1 cellular context compared by ENCODE assay signal in genomic region chr12:122094261-122094734, GRCh38.
TF ChIP-seq lines count a peak whose summit lies in the region.

No MANE protein-coding gene starts in this region.

TF ChIP-seq in HepG2, 621 proteins besides CTCF, POLR2A, EP300 and RAD21:
- TF ChIP-seq ZNF878 (CRISPR knock-in tag; IDR thresholded peaks at IDR 0.05) (no peak), JUNB (CRISPR knock-in tag; IDR thresholded peaks at IDR 0.05; ENCODE audit: borderline replicate concordance) (0 out of 2 replicates have a peak, but pooled peaks have one; percentile 8), HOMEZ (CRISPR knock-in tag; IDR thresholded peaks at IDR 0.05; ENCODE audit: low read depth) (no peak), RERE (CRISPR knock-in tag; IDR thresholded peaks at IDR 0.05; ENCODE audit: low read depth) (no peak), EEA1 (CRISPR knock-in tag; IDR thresholded peaks at IDR 0.05; ENCODE audit: borderline replicate concordance) (0 out of 2 replicates have a peak, but pooled peaks have one; percentile 41), SRSF1 (optimal IDR thresholded peaks at IDR 0.05; ENCODE audit: low read depth, low read length) (no peak), TSC22D2 (CRISPR knock-in tag; IDR thresholded peaks at IDR 0.05; ENCODE audit: borderline replicate concordance) (no peak), PAXIP1 (CRISPR knock-in tag; conservative IDR thresholded peaks at IDR 0.05) (no peak), ZC3H13 (CRISPR knock-in tag; IDR thresholded peaks at IDR 0.05) (no peak), TMF1 (CRISPR knock-in tag; IDR thresholded peaks at IDR 0.05; ENCODE audit: low read depth) (no peak), SP140L (CRISPR knock-in tag; IDR thresholded peaks at IDR 0.05; ENCODE audit: borderline replicate concordance) (no peak), REL (CRISPR knock-in tag; conservative IDR thresholded peaks at IDR 0.05) (0 out of 2 replicates have a peak, but pooled peaks have one; percentile 54), AKNA (CRISPR knock-in tag; IDR thresholded peaks at IDR 0.05; ENCODE audit: borderline replicate concordance) (no peak), TCF12 (IDR thresholded peaks at IDR 0.05) (no peak), TCF12 (CRISPR knock-in tag; IDR thresholded peaks at IDR 0.05) (no peak), ZNF609 (CRISPR knock-in tag; IDR thresholded peaks at IDR 0.05; ENCODE audit: borderline replicate concordance) (no peak), HHEX (CRISPR knock-in tag; IDR thresholded peaks at IDR 0.05) (no peak)
- TF ChIP-seq, protein P1, sequence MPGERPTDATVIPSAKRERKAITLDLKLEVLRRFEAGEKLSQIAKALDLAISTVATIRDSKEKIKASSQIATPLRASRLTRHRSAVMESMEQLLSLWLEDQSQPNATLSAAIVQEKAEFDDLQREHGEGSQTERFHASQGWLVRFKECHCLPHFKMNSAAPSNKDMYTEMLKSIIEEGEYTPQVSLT (CRISPR knock-in tag; IDR thresholded peaks at IDR 0.05; ENCODE audit: borderline replicate concordance, low read depth), result no peak
- TF ChIP-seq, protein P2, sequence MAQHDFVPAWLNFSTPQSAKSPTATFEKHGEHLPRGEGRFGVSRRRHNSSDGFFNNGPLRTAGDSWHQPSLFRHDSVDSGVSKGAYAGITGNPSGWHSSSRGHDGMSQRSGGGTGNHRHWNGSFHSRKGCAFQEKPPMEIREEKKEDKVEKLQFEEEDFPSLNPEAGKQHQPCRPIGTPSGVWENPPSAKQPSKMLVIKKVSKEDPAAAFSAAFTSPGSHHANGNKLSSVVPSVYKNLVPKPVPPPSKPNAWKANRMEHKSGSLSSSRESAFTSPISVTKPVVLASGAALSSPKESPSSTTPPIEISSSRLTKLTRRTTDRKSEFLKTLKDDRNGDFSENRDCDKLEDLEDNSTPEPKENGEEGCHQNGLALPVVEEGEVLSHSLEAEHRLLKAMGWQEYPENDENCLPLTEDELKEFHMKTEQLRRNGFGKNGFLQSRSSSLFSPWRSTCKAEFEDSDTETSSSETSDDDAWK (CRISPR knock-in tag; IDR thresholded peaks at IDR 0.05), result no peak
- TF ChIP-seq, protein P3, sequence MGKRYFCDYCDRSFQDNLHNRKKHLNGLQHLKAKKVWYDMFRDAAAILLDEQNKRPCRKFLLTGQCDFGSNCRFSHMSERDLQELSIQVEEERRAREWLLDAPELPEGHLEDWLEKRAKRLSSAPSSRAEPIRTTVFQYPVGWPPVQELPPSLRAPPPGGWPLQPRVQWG (CRISPR knock-in tag; IDR thresholded peaks at IDR 0.05; ENCODE audit: borderline replicate concordance, low read depth), result no peak
- TF ChIP-seq, protein P4, sequence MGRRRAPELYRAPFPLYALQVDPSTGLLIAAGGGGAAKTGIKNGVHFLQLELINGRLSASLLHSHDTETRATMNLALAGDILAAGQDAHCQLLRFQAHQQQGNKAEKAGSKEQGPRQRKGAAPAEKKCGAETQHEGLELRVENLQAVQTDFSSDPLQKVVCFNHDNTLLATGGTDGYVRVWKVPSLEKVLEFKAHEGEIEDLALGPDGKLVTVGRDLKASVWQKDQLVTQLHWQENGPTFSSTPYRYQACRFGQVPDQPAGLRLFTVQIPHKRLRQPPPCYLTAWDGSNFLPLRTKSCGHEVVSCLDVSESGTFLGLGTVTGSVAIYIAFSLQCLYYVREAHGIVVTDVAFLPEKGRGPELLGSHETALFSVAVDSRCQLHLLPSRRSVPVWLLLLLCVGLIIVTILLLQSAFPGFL (CRISPR knock-in tag; IDR thresholded peaks at IDR 0.05), result no peak
